8 cellular contexts compared by ENCODE assay signal in genomic region chr7:138459300-138460175, GRCh38. TPM values are rescaled to one million over a fixed set of nuclear protein-coding genes. Genes with fewer than 3 reads are reported as not detected.
DNase-seq lines count a peak whose midpoint lies in the region; ATAC-seq and TF ChIP-seq lines count a peak whose summit lies in the region.

No MANE protein-coding gene starts in this region.

- H3K9me3 ChIP-seq in BLaER1 treated with 17β-estradiol and CSF1 and Interleukin-3, amounts not matched to agents 10 nM and 100 nM (replicated peaks in 1 of 11): peaks cover 0 to 35% (median 26%) of the 10 kb centered on the region in 11 experiments; a peak in 17 of 22 replicates
- no peaks in the 10 kb centered on the region for H3K9me3 ChIP-seq in lower lobe of right lung

- ATAC-seq in GM19397 (IDR thresholded peaks at IDR 0.05; ENCODE audit: unreplicated experiment) (peak; percentile 79), HG03558 (IDR thresholded peaks at IDR 0.05; ENCODE audit: extremely low read depth, unreplicated experiment) (peak; percentile 76), lower lobe of right lung (peak; percentile 97 to 98)

- DNase-seq in NCI-H748 (lab: John Stamatoyannopoulos, UW; ENCODE audit: unreplicated experiment) (peak; percentile 100), ecto neural progenitor cell (ENCODE audit: low spot score) (peak; percentile 99), lower lobe of right lung (peak; percentile 98)
- peak; percentile 94 to 96 for DNase-seq in activated CD4-positive, alpha-beta T cell treated with anti-CD3 and anti-CD28 coated beads, Interleukin-2, amount 50 U/mL, for 24 hours (ENCODE audit: low read depth in 1 of 2, low spot score in 1 of 2)
- peak in 2 of 3 donors; percentile 96 to 97 for DNase-seq in stimulated activated CD4-positive, alpha-beta T cell treated with anti-CD3 and anti-CD28 coated beads, TNF-alpha, amount 100 ng/mL, for 1 hour (ENCODE audit: low read depth in 3 of 3, low spot score in 1 of 3)

- intact Hi-C loops in lower lobe of right lung (cut with DNase I): loop anchor here (10.0 kb wide), 1 partner anchor 85 kb away; no protein-coding TSS in a partner anchor

- peak overlapping the region in 6 of 11 experiments; percentile 49 to 65 (median 56); a peak in 9 of 22 replicates for H3K9ac ChIP-seq in BLaER1 treated with 17β-estradiol and CSF1 and Interleukin-3, amounts not matched to agents 10 nM and 100 nM

- no peaks in the 10 kb centered on the region for H3K27me3 ChIP-seq in BLaER1 treated with 17β-estradiol and CSF1 and Interleukin-3, amounts not matched to agents 10 nM and 100 nM
- no peaks in the 10 kb centered on the region for H3K27me3 ChIP-seq in lower lobe of right lung (ENCODE audit: low read depth)

- no peak for TF ChIP-seq CTCF in lower lobe of right lung (IDR thresholded peaks at IDR 0.05)

- H3K4me3 ChIP-seq in BLaER1 treated with 17β-estradiol and CSF1 and Interleukin-3, amounts not matched to agents 10 nM and 100 nM: peak overlapping the region; percentile 50 to 95 (median 58)
- peak overlapping the region; percentile 86 for H3K4me3 ChIP-seq in lower lobe of right lung

- H3K4me2 ChIP-seq in BLaER1 treated with 17β-estradiol and CSF1 and Interleukin-3, amounts not matched to agents 10 nM and 100 nM: peak overlapping the region; percentile 44 to 76 (median 60); a peak in 21 of 22 replicates

- H4K20me1 ChIP-seq in BLaER1 treated with 17β-estradiol and CSF1 and Interleukin-3, amounts not matched to agents 10 nM and 100 nM: peaks cover 0 to 29% (median 11%) of the 10 kb centered on the region in 11 experiments; a peak in 12 of 22 replicates

- peaks cover 0 to 17% (median 7%) of the 10 kb centered on the region in 10 experiments; a peak in 13 of 20 replicates for H3K4me1 ChIP-seq in BLaER1 treated with 17β-estradiol and CSF1 and Interleukin-3, amounts not matched to agents 10 nM and 100 nM
- peaks cover 11% of the 10 kb centered on the region for H3K4me1 ChIP-seq in lower lobe of right lung

- H3K36me3 ChIP-seq in BLaER1 treated with 17β-estradiol and CSF1 and Interleukin-3, amounts not matched to agents 10 nM and 100 nM: peaks cover 0 to 21% (median 18%) of the 10 kb centered on the region in 11 experiments; a peak in 17 of 22 replicates
- H3K36me3 ChIP-seq in lower lobe of right lung: no peaks in the 10 kb centered on the region

- peak overlapping the region in 6 of 11 experiments; percentile 28 to 63 (median 51); a peak in 10 of 22 replicates for H3K27ac ChIP-seq in BLaER1 treated with 17β-estradiol and CSF1 and Interleukin-3, amounts not matched to agents 10 nM and 100 nM
- no peak overlapping the region for H3K27ac ChIP-seq in lower lobe of right lung

RNA-seq across cellular contexts. Expression of gene TRIM24, which starts 0.5 kb away (rescaled TPM):
- total RNA-seq in lower lobe of right lung: 25.8 TPM
